ENCODE assay signal across 9 cellular contexts in the genomic region with DNA sequence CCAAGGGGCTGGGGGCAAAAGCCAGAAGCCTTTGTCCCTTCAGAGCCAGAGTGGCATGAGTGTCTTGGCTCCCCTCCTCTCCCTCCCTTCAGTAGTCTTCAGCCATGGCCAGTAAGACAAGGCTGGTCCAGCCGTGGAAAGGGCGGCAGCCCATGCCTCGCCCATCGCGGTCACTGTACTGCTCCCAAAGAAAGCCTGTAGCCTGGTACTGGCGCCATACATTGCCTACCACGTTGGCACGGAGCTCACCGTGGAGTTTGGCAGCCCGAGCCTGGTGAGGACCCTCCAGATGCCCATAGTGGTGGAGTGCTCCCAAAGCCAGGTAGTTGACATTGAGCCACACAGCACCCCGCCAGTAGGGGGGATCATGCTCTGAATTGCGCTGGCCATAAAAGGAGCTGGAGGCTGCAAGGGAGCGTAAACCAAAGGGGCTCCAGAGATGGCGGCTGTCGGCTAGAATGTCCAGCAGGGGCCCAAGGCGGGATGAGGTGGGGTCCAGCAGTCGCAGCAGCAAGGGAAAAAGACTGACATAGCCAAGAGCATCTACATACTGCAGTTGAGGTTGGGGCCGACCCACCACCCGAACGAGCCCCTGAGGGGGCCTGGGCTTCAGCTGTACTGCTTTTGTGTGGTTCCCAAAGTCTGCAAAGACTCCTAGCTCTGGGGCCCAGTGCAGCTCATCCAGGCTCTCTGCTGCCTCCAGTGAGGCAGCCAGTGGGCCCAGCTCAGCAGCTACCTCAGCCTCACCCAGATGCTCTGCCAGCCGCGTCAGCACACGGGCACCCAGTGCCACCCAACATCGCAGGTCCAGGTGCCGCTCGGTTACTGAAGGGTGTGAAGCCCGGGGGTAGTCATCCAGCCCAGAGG. TPM values are rescaled to one million over a fixed set of nuclear protein-coding genes. Genes with fewer than 3 reads are reported as not detected.
DNase-seq lines count a peak whose midpoint lies in the region; TF ChIP-seq lines count a peak whose summit lies in the region.
"Had no signal": no experiment of that assay in that cellular context is flagged by ENCODE, and none has a peak within 500 bp of the region (broad histone marks: within the 10 kb centered on the region; RNA-seq: fewer than 3 reads in every experiment).

No MANE protein-coding gene starts in this region.

- H3K27me3 Mint-ChIP-seq in immature natural killer cell (ENCODE audit: low read depth in 3 of 3), result peaks cover 25 to 33% (median 27%) of the 10 kb centered on the region in 3 donors
- H3K27me3 Mint-ChIP-seq: dendritic cell treated with granulocyte-macrophage colony-stimulating factor and Interleukin-4, amounts not matched to agents 40 ng/mL and 50 ng/mL, for 4 days had no signal

- no peak overlapping the region for H3K4me3 ChIP-seq in brain microvascular endothelial cell (ENCODE audit: low read depth, low read length)
- H3K4me3 ChIP-seq: MG63 had no signal

- no peaks in the 10 kb centered on the region for H3K36me3 Mint-ChIP-seq in immature natural killer cell

- peaks cover 24% of the 10 kb centered on the region for H3K36me3 ChIP-seq in brain microvascular endothelial cell (replicated peaks)

- peaks cover 60 to 62% of the 10 kb centered on the region in 2 donors for H3K4me1 Mint-ChIP-seq in immature natural killer cell

- H3K4me3 Mint-ChIP-seq in immature natural killer cell, result peak overlapping the region in 1 of 5 donors; percentile 21
- H3K4me3 Mint-ChIP-seq: dendritic cell treated with granulocyte-macrophage colony-stimulating factor and Interleukin-4, amounts not matched to agents 40 ng/mL and 50 ng/mL, for 4 days had no signal

- in situ Hi-C loops in brain microvascular endothelial cell (cut with HindIII; ENCODE audit: low pct_ligation_motif_present, low sequenced_read_pairs), result no loop called here

- H3K27me3 ChIP-seq in brain microvascular endothelial cell (replicated peaks), result no peaks in the 10 kb centered on the region
- H3K27me3 ChIP-seq: MG63 had no signal

- TF ChIP-seq CTCF in brain microvascular endothelial cell (IDR thresholded peaks at IDR 0.05; ENCODE audit: low read depth, low read length, missing control alignments), result peak; percentile 46

- H3K27ac Mint-ChIP-seq in immature natural killer cell, result peak overlapping the region in 2 of 6 donors; percentile 13 to 14

- peak; percentile 27 for DNase-seq in stimulated activated CD4-positive, alpha-beta T cell treated with anti-CD3 and anti-CD28 coated beads, Interleukin-15, amount 100 ng/mL, for 24 hours
- DNase-seq in stimulated activated CD4-positive, alpha-beta T cell treated with anti-CD3 and anti-CD28 coated beads, Interleukin-4, amount 100 ng/mL, for 4 hours, result no peak
- no peak for DNase-seq in brain microvascular endothelial cell
- DNase-seq in NCI-H1092 treated with DMSO at 0.1 percent for 48 hours (lab: John Stamatoyannopoulos, UW), result no peak
- no peak for DNase-seq in SKM-1 (lab: John Stamatoyannopoulos, UW; ENCODE audit: unreplicated experiment)
- DNase-seq in immature natural killer cell, result no peak
- DNase-seq: left cardiac atrium, MG63 had no signal

- no peaks in the 10 kb centered on the region for H3K9me3 Mint-ChIP-seq in immature natural killer cell
- H3K9me3 Mint-ChIP-seq: dendritic cell treated with granulocyte-macrophage colony-stimulating factor and Interleukin-4, amounts not matched to agents 40 ng/mL and 50 ng/mL, for 4 days had no signal

- no peak overlapping the region for H3K27ac ChIP-seq in brain microvascular endothelial cell

RNA-seq across cellular contexts. Expression of gene WBP1, which starts 3.2 kb away (rescaled TPM):
- polyA plus RNA-seq in immature natural killer cell, result 10 to 100 TPM; 45.6 to 56.1 (median 54.0) TPM

RNA-seq across cellular contexts. Expression of gene MOGS, which starts 3.8 kb away (rescaled TPM):
- polyA plus RNA-seq in immature natural killer cell, result 10 to 100 TPM; 45.1 to 73.5 (median 46.7) TPM

RNA-seq across cellular contexts. Expression of gene INO80B, which starts 6.5 kb away (rescaled TPM):
- 10 to 100 TPM in 1 of 3 donors, 1 to 10 TPM in 2; 3.9 to 11.1 (median 9.3) TPM for polyA plus RNA-seq in immature natural killer cell

RNA-seq across cellular contexts. Expression of gene MRPL53, which starts 11.1 kb away (rescaled TPM):
- 100 to 1,000 TPM in 2 of 3 donors, 10 to 100 TPM in 1; 83.8 to 152 (median 119) TPM for polyA plus RNA-seq in immature natural killer cell

RNA-seq across cellular contexts. Expression of gene RTKN, which starts 19.7 kb away (rescaled TPM):
- 10 to 100 TPM in 1 of 3 donors, 1 to 10 TPM in 2; 5.8 to 10.8 (median 8.4) TPM for polyA plus RNA-seq in immature natural killer cell
